Comparison of ENCODE assay signal across 8 cellular contexts in genomic region chr14:64704743-64705405, GRCh38. TPM values are rescaled to one million over a fixed set of nuclear protein-coding genes. Genes with fewer than 3 reads are reported as not detected.
DNase-seq lines count a peak whose midpoint lies in the region; ATAC-seq and TF ChIP-seq lines count a peak whose summit lies in the region.

No MANE protein-coding gene starts in this region.

- H2AFZ ChIP-seq in parathyroid adenoma: peak overlapping the region; percentile 96

- peak overlapping the region; percentile 90 for H3K9ac ChIP-seq in parathyroid adenoma

- ATAC-seq in foreskin keratinocyte: no peak
- ATAC-seq in GM18498 (IDR thresholded peaks at IDR 0.05; ENCODE audit: unreplicated experiment): no peak

- peak overlapping the region; percentile 84 for H3K27ac Mint-ChIP-seq in activated CD4-positive, alpha-beta memory T cell treated with anti-CD3 and anti-CD28 coated beads, Interleukin-2, amount 10 ng/mL, durations not matched to agents 7 days and 5 days

- peak overlapping the region; percentile 86 for H3K4me3 Mint-ChIP-seq in activated CD4-positive, alpha-beta memory T cell treated with anti-CD3 and anti-CD28 coated beads, Interleukin-2, amount 10 ng/mL, durations not matched to agents 7 days and 5 days

- no peaks in the 10 kb centered on the region for H3K36me3 ChIP-seq in parathyroid adenoma (ENCODE audit: control insufficient read depth, insufficient read depth, low read length)

- H3K27me3 ChIP-seq in foreskin keratinocyte: no peaks in the 10 kb centered on the region
- H3K27me3 ChIP-seq in parathyroid adenoma (ENCODE audit: control insufficient read depth, insufficient read depth, low read length): no peaks in the 10 kb centered on the region

- POLR2A ChIA-PET in activated CD4-positive, alpha-beta memory T cell treated with anti-CD3 and anti-CD28 coated beads, Interleukin-2, amount 10 ng/mL, durations not matched to agents 7 days and 5 days (lab: Charles Lee): interaction anchor here (0.7 to 8.9 kb wide), 14 partner anchors 10 to 201 kb away, joined by 3 to 230 read pairs (median 8); partner anchors contain the start of gene ZBTB1

- no peaks in the 10 kb centered on the region for H3K9me3 Mint-ChIP-seq in activated CD4-positive, alpha-beta memory T cell treated with anti-CD3 and anti-CD28 coated beads, Interleukin-2, amount 10 ng/mL, durations not matched to agents 7 days and 5 days

- CTCF ChIA-PET in activated CD4-positive, alpha-beta memory T cell treated with anti-CD3 and anti-CD28 coated beads, Interleukin-2, amount 10 ng/mL, durations not matched to agents 7 days and 5 days (lab: Charles Lee): interaction anchor here (1.0 to 5.7 kb wide), 7 partner anchors 12 to 164 kb away, joined by 3 to 30 read pairs (median 4); partner anchors contain the start of gene HSPA2

- peaks cover 38% of the 10 kb centered on the region for H3K36me3 Mint-ChIP-seq in activated CD4-positive, alpha-beta memory T cell treated with anti-CD3 and anti-CD28 coated beads, Interleukin-2, amount 10 ng/mL, durations not matched to agents 7 days and 5 days (ENCODE audit: low read depth)

- H3K27ac ChIP-seq in foreskin keratinocyte (peak overlapping the region; percentile 77), parathyroid adenoma (peak overlapping the region; percentile 83)

- peak overlapping the region; percentile 97 for H3K4me2 ChIP-seq in parathyroid adenoma (ENCODE audit: low read length)

- H3K27me3 Mint-ChIP-seq in activated CD4-positive, alpha-beta memory T cell treated with anti-CD3 and anti-CD28 coated beads, Interleukin-2, amount 10 ng/mL, durations not matched to agents 7 days and 5 days: peaks cover 13% of the 10 kb centered on the region

- no peaks in the 10 kb centered on the region for H3K9me3 ChIP-seq in parathyroid adenoma (ENCODE audit: control insufficient read depth, low read length)

- H3K79me2 ChIP-seq in parathyroid adenoma: peaks cover 12% of the 10 kb centered on the region

- H3K4me3 ChIP-seq in parathyroid adenoma (ENCODE audit: low read depth, low read length): peak overlapping the region; percentile 74

- peaks cover 83% of the 10 kb centered on the region for H3K4me1 Mint-ChIP-seq in activated CD4-positive, alpha-beta memory T cell treated with anti-CD3 and anti-CD28 coated beads, Interleukin-2, amount 10 ng/mL, durations not matched to agents 7 days and 5 days

- H3K4me1 ChIP-seq in foreskin keratinocyte: peaks cover 41% of the 10 kb centered on the region
- H3K4me1 ChIP-seq in parathyroid adenoma: peaks cover 47% of the 10 kb centered on the region

- peak; percentile 16 for TF ChIP-seq CTCF in foreskin keratinocyte (conservative IDR thresholded peaks at IDR 0.05)
- no peak for TF ChIP-seq CTCF in parathyroid adenoma (IDR thresholded peaks at IDR 0.05)

- DNase-seq in stimulated activated CD4-positive, alpha-beta T cell treated with anti-CD3 and anti-CD28 coated beads, Interleukin-15, amount 100 ng/mL, for 24 hours: peak; percentile 28
- DNase-seq in stimulated activated CD4-positive, alpha-beta T cell treated with anti-CD3 and anti-CD28 coated beads, Interleukin-2, amount 100 ng/mL, for 48 hours: no peak
- DNase-seq in activated CD4-positive, alpha-beta memory T cell treated with anti-CD3 and anti-CD28 coated beads, Interleukin-2, amount 10 ng/mL, durations not matched to agents 7 days and 5 days: peak; percentile 37
- no peak for DNase-seq in foreskin keratinocyte
- no peak for DNase-seq in SKM-1 (lab: John Stamatoyannopoulos, UW; ENCODE audit: unreplicated experiment)
- no peak for DNase-seq in 8988T

RNA-seq across cellular contexts. Expression of gene PLEKHG3, which starts 0.7 kb away (rescaled TPM):
- 100 to 1,000 TPM; 126 to 133 TPM for total RNA-seq in activated CD4-positive, alpha-beta memory T cell treated with anti-CD3 and anti-CD28 coated beads, Interleukin-2, amount 10 ng/mL, durations not matched to agents 7 days and 5 days
- 84.7 and 99.7 TPM in 2 replicates for total RNA-seq in foreskin keratinocyte
- polyA plus RNA-seq in foreskin keratinocyte: 41.3 and 47.0 TPM in 2 replicates

Comparison
In these comparisons a context has a peak if more than half of its experiments do, and no peak if none do; other contexts are left out.
1. DNase-seq: peak in stimulated activated CD4-positive, alpha-beta T cell treated with anti-CD3 and anti-CD28 coated beads, Interleukin-15, amount 100 ng/mL, for 24 hours (single experiment) and activated CD4-positive, alpha-beta memory T cell treated with anti-CD3 and anti-CD28 coated beads, Interleukin-2, amount 10 ng/mL, durations not matched to agents 7 days and 5 days (single experiment); none in stimulated activated CD4-positive, alpha-beta T cell treated with anti-CD3 and anti-CD28 coated beads, Interleukin-2, amount 100 ng/mL, for 48 hours (0 of 2), foreskin keratinocyte (0 of 2), SKM-1 (single experiment) and 8988T (single experiment).